15 cellular contexts compared by ENCODE assay signal in genomic region chr16:16071631-16072244, GRCh38.
DNase-seq lines count a peak whose midpoint lies in the region; ATAC-seq and TF ChIP-seq lines count a peak whose summit lies in the region.
"Had no signal": no experiment of that assay in that cellular context is flagged by ENCODE, and none has a peak within 500 bp of the region (broad histone marks: within the 10 kb centered on the region; RNA-seq: fewer than 3 reads in every experiment).

No MANE protein-coding gene starts in this region.

- H3K4me3 Mint-ChIP-seq in HFFc6 = no peak overlapping the region; the same call in 1 of the 2 replicates
- H3K4me3 Mint-ChIP-seq: CD8-positive, alpha-beta memory T cell; neural crest cell had no signal

- peaks cover 0 to 18% (median 3%) of the 10 kb centered on the region in 4 donors for H3K36me3 ChIP-seq in sigmoid colon

- peaks cover 42% of the 10 kb centered on the region for H3K4me1 Mint-ChIP-seq in HFFc6 (ENCODE audit: low read depth)

- ATAC-seq in HG03342 (IDR thresholded peaks at IDR 0.05; ENCODE audit: unreplicated experiment) = no peak
- ATAC-seq: stimulated activated naive CD8-positive, alpha-beta T cell treated with anti-CD3 and anti-CD28 coated beads, Interleukin-15, Interleukin-2, amounts not matched to agents 100 U/mL and 50 U/mL, for 24 hours had no signal

- H3K36me3 Mint-ChIP-seq in HFFc6 (ENCODE audit: low read depth) = peaks cover 32% of the 10 kb centered on the region

- no peaks in the 10 kb centered on the region for H3K9me3 ChIP-seq in sigmoid colon
- H3K9me3 ChIP-seq: SJSA1 had no signal

- WGBS in sigmoid colon, 2 donors = 77 to 85% methylated on average over 11 of the region's 11 CpGs

- TF ChIP-seq EP300 in sigmoid colon (IDR thresholded peaks at IDR 0.05) = no peak

- peak overlapping the region; percentile 43; the same call in 1 of the 2 replicates for H3K27ac Mint-ChIP-seq in HFFc6
- H3K27ac Mint-ChIP-seq: activated T-helper 2 cell treated with anti-CD3 and anti-CD28 coated beads, Interferon-gamma antibody, Interleukin-2, Interleukin-4, amounts not matched to agents 10 μg/mL and 5 μg/mL and 100 μg/mL, durations not matched to agents 14 hours and 24 hours and 36 hours had no signal

- H3K9me3 Mint-ChIP-seq in HFFc6 = no peaks in the 10 kb centered on the region
- H3K9me3 Mint-ChIP-seq: activated T-helper 2 cell treated with anti-CD3 and anti-CD28 coated beads, Interferon-gamma antibody, Interleukin-2, Interleukin-4, amounts not matched to agents 10 μg/mL and 5 μg/mL and 100 μg/mL, durations not matched to agents 14 hours and 24 hours and 36 hours; CD8-positive, alpha-beta memory T cell; neural crest cell had no signal

- H3K4me1 ChIP-seq in sigmoid colon = peaks cover 0 to 89% (median 78%) of the 10 kb centered on the region in 4 donors

- TF ChIP-seq CTCF in HFFc6 (IDR thresholded peaks at IDR 0.05) = no peak
- TF ChIP-seq CTCF in astrocyte of the spinal cord (IDR thresholded peaks at IDR 0.05; ENCODE audit: low read depth, low read length) = no peak
- TF ChIP-seq CTCF in sigmoid colon (IDR thresholded peaks at IDR 0.05) = no peak
- TF ChIP-seq CTCF in GM13976 (IDR thresholded peaks at IDR 0.05; ENCODE audit: borderline replicate concordance, control extremely low read depth, extremely low read depth, insufficient read depth, missing control alignments) = no peak

- intact Hi-C loops in sigmoid colon (cut with DNase I) = no loop called here

- TF ChIP-seq POLR2A in sigmoid colon (IDR thresholded peaks at IDR 0.05) = no peak

- H3K27me3 Mint-ChIP-seq in HFFc6 (ENCODE audit: insufficient read depth) = peaks cover 2% of the 10 kb centered on the region
- H3K27me3 Mint-ChIP-seq: CD8-positive, alpha-beta memory T cell had no signal

- no peaks in the 10 kb centered on the region for H3K27me3 ChIP-seq in sigmoid colon
- H3K27me3 ChIP-seq: SJSA1 had no signal

- no peak overlapping the region for H3K4me3 ChIP-seq in astrocyte of the spinal cord (ENCODE audit: low read depth, low read length)
- H3K4me3 ChIP-seq in sigmoid colon = no peak overlapping the region
- H3K4me3 ChIP-seq: SJSA1 had no signal

- DNase-seq in HFFc6 = no peak
- peak; percentile 80 for DNase-seq in astrocyte of the spinal cord (ENCODE audit: low read depth, low spot score)
- peak; percentile 43 for DNase-seq in hepatic stellate cell (ENCODE audit: low spot score)
- DNase-seq in sigmoid colon = no peak
- no peak for DNase-seq in H4 (ENCODE audit: low spot score)
- DNase-seq in GM13976 (ENCODE audit: low spot score) = no peak
- DNase-seq in middle frontal gyrus (ENCODE audit: extremely low spot score, low spot score) = no peak
- DNase-seq: CD8-positive, alpha-beta memory T cell; NCI-H1092; NCI-H526 treated with DMSO at 0.1 percent for 48 hours; stimulated activated naive CD8-positive, alpha-beta T cell treated with anti-CD3 and anti-CD28 coated beads, Interleukin-15, Interleukin-2, amounts not matched to agents 100 U/mL and 50 U/mL, for 24 hours had no signal

- in situ Hi-C loops in astrocyte of the spinal cord (cut with HindIII; ENCODE audit: low sequenced_read_pairs) (no loop called here), GM13976 (cut with MboI; ENCODE audit: low sequenced_read_pairs, unreplicated experiment) (no loop called here)

- H3K27ac ChIP-seq in sigmoid colon = peak overlapping the region; percentile 75 to 92 (median 85)
- H3K27ac ChIP-seq: SJSA1 had no signal

Comparison
In these comparisons a context has a peak if more than half of its experiments do, and no peak if none do; other contexts are left out.
1. DNase-seq: peak in astrocyte of the spinal cord (single experiment) and hepatic stellate cell (single experiment); none in HFFc6 (single experiment), sigmoid colon (single experiment), H4 (single experiment), GM13976 (single experiment) and middle frontal gyrus (single experiment).